ENCODE assay signal across 18 cellular contexts in genomic region chr18:40210696-40211095, GRCh38.
DNase-seq lines count a peak whose midpoint lies in the region; ATAC-seq and TF ChIP-seq lines count a peak whose summit lies in the region.
"Had no signal": no experiment of that assay in that cellular context is flagged by ENCODE, and none has a peak within 500 bp of the region (broad histone marks: within the 10 kb centered on the region; RNA-seq: fewer than 3 reads in every experiment).

No MANE protein-coding gene starts in this region.

- H3K4me3 ChIP-seq in mammary epithelial cell (replicated peaks in 1 of 3; ENCODE audit: insufficient read depth in 1 of 3, low read depth in 2 of 3, low read length in 3 of 3) (no peak overlapping the region), breast epithelium (no peak overlapping the region), epithelial cell of esophagus (ENCODE audit: low read length) (no peak overlapping the region)
- H3K4me3 ChIP-seq: BLaER1 treated with 17β-estradiol and CSF1 and Interleukin-3, amounts not matched to agents 10 nM and 100 nM had no signal

- H3K27me3 Mint-ChIP-seq in type B pancreatic cell = no peaks in the 10 kb centered on the region
- H3K27me3 Mint-ChIP-seq: B cell had no signal

- DNase-seq in mammary epithelial cell = peak; percentile 77
- DNase-seq in breast epithelium (ENCODE audit: low spot score in 2 of 2) = no peak
- peak; percentile 85 for DNase-seq in epithelial cell of esophagus (ENCODE audit: low read depth)
- DNase-seq in kidney tubule cell (ENCODE audit: low spot score) = peak; percentile 11
- DNase-seq in type B pancreatic cell (ENCODE audit: extremely low spot score, unreplicated experiment) = no peak
- no peak for DNase-seq in T1000 (lab: John Stamatoyannopoulos, UW)
- DNase-seq in sciatic nerve (ENCODE audit: low spot score) = no peak
- DNase-seq in posterior cingulate gyrus = no peak
- DNase-seq: Calu3; CD8-positive, alpha-beta T cell; GDM1; GOT3; H7; HFFc6 had no signal

- TF ChIP-seq CTCF in mammary epithelial cell (conservative IDR thresholded peaks at IDR 0.05 in 1 of 2, IDR thresholded peaks at IDR 0.05 in 1 of 2; ENCODE audit: extremely low read depth in 1 of 2, insufficient read depth in 1 of 2, low read depth in 1 of 2, low read length in 2 of 2) (no peak), breast epithelium (IDR thresholded peaks at IDR 0.05) (no peak), epithelial cell of esophagus (IDR thresholded peaks at IDR 0.05; ENCODE audit: insufficient read depth, low read depth, low read length, missing control alignments) (no peak), type B pancreatic cell (conservative IDR thresholded peaks at IDR 0.05) (no peak)

- no peak overlapping the region for H3K9ac ChIP-seq in mammary epithelial cell (ENCODE audit: insufficient read depth, low read length)
- H3K9ac ChIP-seq: BLaER1 treated with 17β-estradiol and CSF1 and Interleukin-3, amounts not matched to agents 10 nM and 100 nM had no signal

- H3K27me3 ChIP-seq in mammary epithelial cell (ENCODE audit: insufficient read depth, low read length) (no peaks in the 10 kb centered on the region), breast epithelium (no peaks in the 10 kb centered on the region)
- H3K27me3 ChIP-seq: BLaER1 treated with 17β-estradiol and CSF1 and Interleukin-3, amounts not matched to agents 10 nM and 100 nM had no signal

- dilution Hi-C loops in mammary epithelial cell (cut with HindIII; ENCODE audit: low sequenced_read_pairs) = no loop called here

- peak overlapping the region; percentile 83 for H3K27ac Mint-ChIP-seq in type B pancreatic cell
- H3K27ac Mint-ChIP-seq: B cell; CD8-positive, alpha-beta T cell; HFFc6 had no signal

- H3K9me3 ChIP-seq in mammary epithelial cell (replicated peaks; ENCODE audit: insufficient read depth, low read length) (no peaks in the 10 kb centered on the region), breast epithelium (no peaks in the 10 kb centered on the region)

- CTCF ChIA-PET in mammary epithelial cell (lab: Charles Lee; ENCODE audit: low non-redundant PET) = no interaction called here

- 100% methylated on average over 1 of the region's 1 CpG for WGBS in mammary epithelial cell (ENCODE audit: low coverage, missing lambda C conversion rate)

- no peak for ATAC-seq in sciatic nerve
- ATAC-seq: CD8-positive, alpha-beta T cell; HCT116 had no signal

- H3K79me2 ChIP-seq in mammary epithelial cell (ENCODE audit: insufficient read depth, low read length) = no peaks in the 10 kb centered on the region

- peaks cover 16% of the 10 kb centered on the region for H3K9me3 Mint-ChIP-seq in type B pancreatic cell

- H3K36me3 ChIP-seq in mammary epithelial cell (ENCODE audit: insufficient read depth, low read length) (no peaks in the 10 kb centered on the region), breast epithelium (no peaks in the 10 kb centered on the region)
- H3K36me3 ChIP-seq: BLaER1 treated with 17β-estradiol and CSF1 and Interleukin-3, amounts not matched to agents 10 nM and 100 nM had no signal

- no peak overlapping the region for H3K4me3 Mint-ChIP-seq in type B pancreatic cell
- H3K4me3 Mint-ChIP-seq: B cell; CD8-positive, alpha-beta T cell; HFFc6 had no signal

- no peak overlapping the region for H3K4me2 ChIP-seq in mammary epithelial cell (ENCODE audit: insufficient read depth, low read depth, low read length)
- H3K4me2 ChIP-seq: BLaER1 treated with 17β-estradiol and CSF1 and Interleukin-3, amounts not matched to agents 10 nM and 100 nM had no signal

- peaks cover 4% of the 10 kb centered on the region for H3K4me1 Mint-ChIP-seq in type B pancreatic cell (ENCODE audit: unreplicated experiment)
- H3K4me1 Mint-ChIP-seq: B cell had no signal

- in situ Hi-C loops in mammary epithelial cell (cut with MboI; ENCODE audit: low sequenced_read_pairs in 2 of 2) = no loop called here

- no peaks in the 10 kb centered on the region for H4K20me1 ChIP-seq in mammary epithelial cell (ENCODE audit: insufficient read depth, low read length)
- H4K20me1 ChIP-seq: BLaER1 treated with 17β-estradiol and CSF1 and Interleukin-3, amounts not matched to agents 10 nM and 100 nM had no signal

- no peak for TF ChIP-seq POLR2A in breast epithelium (IDR thresholded peaks at IDR 0.05)

- H2AFZ ChIP-seq in mammary epithelial cell (ENCODE audit: low read depth, low read length) = no peak overlapping the region

- H3K4me1 ChIP-seq in mammary epithelial cell (ENCODE audit: insufficient read depth, low read length) = peaks cover 23% of the 10 kb centered on the region
- no peaks in the 10 kb centered on the region for H3K4me1 ChIP-seq in breast epithelium

- H3K36me3 Mint-ChIP-seq in type B pancreatic cell = peaks cover 8% of the 10 kb centered on the region
- H3K36me3 Mint-ChIP-seq: CD8-positive, alpha-beta T cell had no signal

- BruUV-seq in mammary epithelial cell (replicated peaks; lab: Mats Ljungman, UMichigan) = no TSS peak

- peak overlapping the region; percentile 11 for H3K27ac ChIP-seq in mammary epithelial cell (ENCODE audit: insufficient read depth, low read depth, low read length)
- H3K27ac ChIP-seq in breast epithelium = no peak overlapping the region
- H3K27ac ChIP-seq: BLaER1 treated with 17β-estradiol and CSF1 and Interleukin-3, amounts not matched to agents 10 nM and 100 nM; HL-60 had no signal

- intact Hi-C loops in mammary epithelial cell (cut with micrococcal nuclease) (no loop called here), breast epithelium (cut with DNase I; ENCODE audit: low total_unique reads) (no loop called here), sciatic nerve (cut with DNase I) (no loop called here), posterior cingulate gyrus (cut with DNase I) (no loop called here)

Comparison
In these comparisons a context has a peak if more than half of its experiments do, and no peak if none do; other contexts are left out.
1. DNase-seq: peak in mammary epithelial cell (single experiment), epithelial cell of esophagus (single experiment) and kidney tubule cell (single experiment); none in breast epithelium (0 of 2), type B pancreatic cell (single experiment), T1000 (single experiment), sciatic nerve (single experiment) and posterior cingulate gyrus (0 of 10).